18 cellular contexts compared by ENCODE assay signal in the genomic region with DNA sequence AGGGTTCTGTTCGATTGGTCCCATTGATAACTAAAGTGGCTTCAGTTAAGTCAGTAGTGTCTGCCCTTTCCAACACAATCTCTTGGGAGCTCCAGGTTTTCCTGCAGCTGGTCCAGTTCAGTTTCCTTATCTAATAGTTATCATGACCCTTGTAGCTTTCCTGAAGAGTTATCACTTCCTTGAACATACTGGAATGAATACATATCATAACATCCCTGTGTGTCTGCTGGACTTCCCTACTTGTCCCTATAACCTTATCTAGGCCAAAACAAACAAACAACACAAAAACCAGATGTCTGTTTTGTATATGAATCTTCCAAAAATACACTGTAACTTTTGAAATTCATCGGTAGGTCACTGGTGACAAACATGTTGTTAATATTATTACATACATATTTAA.
DNase-seq lines count a peak whose midpoint lies in the region; TF ChIP-seq lines count a peak whose summit lies in the region.
"Had no signal": no experiment of that assay in that cellular context is flagged by ENCODE, and none has a peak within 500 bp of the region (broad histone marks: within the 10 kb centered on the region; RNA-seq: fewer than 3 reads in every experiment).

No MANE protein-coding gene starts in this region.

- H3K27ac Mint-ChIP-seq in activated CD4-positive, alpha-beta memory T cell treated with anti-CD3 and anti-CD28 coated beads, Interleukin-2, amount 10 ng/mL, durations not matched to agents 7 days and 5 days, result peak overlapping the region; percentile 55
- no peak overlapping the region for H3K27ac Mint-ChIP-seq in activated CD4-positive, alpha-beta memory T cell treated with anti-CD3 and anti-CD28 coated beads for 36 hours
- H3K27ac Mint-ChIP-seq in osteocyte (ENCODE audit: unreplicated experiment), result no peak overlapping the region
- H3K27ac Mint-ChIP-seq: activated naive CD8-positive, alpha-beta T cell had no signal

- CTCF ChIA-PET in activated CD4-positive, alpha-beta memory T cell treated with anti-CD3 and anti-CD28 coated beads, Interleukin-2, amount 10 ng/mL, durations not matched to agents 7 days and 5 days (lab: Charles Lee), result interaction anchor here (0.9 to 4.2 kb wide), 3 partner anchors 10 to 12 kb away, joined by 3 to 19 read pairs (median 3); no protein-coding TSS in a partner anchor
- CTCF ChIA-PET in activated CD4-positive, alpha-beta memory T cell treated with anti-CD3 and anti-CD28 coated beads for 36 hours (lab: Charles Lee), result no interaction called here

- peak overlapping the region in 3 of 4 donors; percentile 13 to 56 (median 15) for H3K27ac ChIP-seq in tibial nerve
- H3K27ac ChIP-seq: gastrocnemius medialis, neutrophil, SK-N-MC had no signal

- 64 to 69% methylated on average over 2 of the region's 2 CpGs for WGBS in tibial nerve, 2 donors

- TF ChIP-seq EP300 in tibial nerve (IDR thresholded peaks at IDR 0.05), result no peak

- H3K9me3 Mint-ChIP-seq in activated CD4-positive, alpha-beta memory T cell treated with anti-CD3 and anti-CD28 coated beads, Interleukin-2, amount 10 ng/mL, durations not matched to agents 7 days and 5 days, result peaks cover 6% of the 10 kb centered on the region
- H3K9me3 Mint-ChIP-seq in activated CD4-positive, alpha-beta memory T cell treated with anti-CD3 and anti-CD28 coated beads for 36 hours, result no peaks in the 10 kb centered on the region
- H3K9me3 Mint-ChIP-seq in osteocyte (ENCODE audit: unreplicated experiment), result no peaks in the 10 kb centered on the region
- H3K9me3 Mint-ChIP-seq: WTC11 had no signal

- peaks cover 0 to 44% (median 6%) of the 10 kb centered on the region in 4 donors for H3K4me1 ChIP-seq in tibial nerve
- H3K4me1 ChIP-seq: gastrocnemius medialis had no signal

- H3K4me3 ChIP-seq in fibroblast of mammary gland (ENCODE audit: control insufficient read depth, low read depth, low read length) (no peak overlapping the region), tibial nerve (no peak overlapping the region)
- H3K4me3 ChIP-seq: gastrocnemius medialis, mucosa of descending colon, SK-N-MC had no signal

- H3K9me3 ChIP-seq in tibial nerve, result no peaks in the 10 kb centered on the region
- H3K9me3 ChIP-seq: gastrocnemius medialis, mucosa of descending colon, neutrophil had no signal

- H3K36me3 Mint-ChIP-seq in activated CD4-positive, alpha-beta memory T cell treated with anti-CD3 and anti-CD28 coated beads, Interleukin-2, amount 10 ng/mL, durations not matched to agents 7 days and 5 days (ENCODE audit: low read depth), result peaks cover 11% of the 10 kb centered on the region
- no peaks in the 10 kb centered on the region for H3K36me3 Mint-ChIP-seq in activated CD4-positive, alpha-beta memory T cell treated with anti-CD3 and anti-CD28 coated beads for 36 hours
- peaks cover 5% of the 10 kb centered on the region for H3K36me3 Mint-ChIP-seq in osteocyte (ENCODE audit: unreplicated experiment)
- H3K36me3 Mint-ChIP-seq: activated naive CD8-positive, alpha-beta T cell; WTC11 had no signal

- no peaks in the 10 kb centered on the region for H3K27me3 Mint-ChIP-seq in activated CD4-positive, alpha-beta memory T cell treated with anti-CD3 and anti-CD28 coated beads, Interleukin-2, amount 10 ng/mL, durations not matched to agents 7 days and 5 days
- H3K27me3 Mint-ChIP-seq in activated CD4-positive, alpha-beta memory T cell treated with anti-CD3 and anti-CD28 coated beads for 36 hours, result no peaks in the 10 kb centered on the region
- no peaks in the 10 kb centered on the region for H3K27me3 Mint-ChIP-seq in osteocyte (ENCODE audit: unreplicated experiment)
- H3K27me3 Mint-ChIP-seq: activated naive CD8-positive, alpha-beta T cell had no signal

- no peaks in the 10 kb centered on the region for H3K36me3 ChIP-seq in tibial nerve
- H3K36me3 ChIP-seq: gastrocnemius medialis, neutrophil had no signal

- TF ChIP-seq CTCF in fibroblast of mammary gland (conservative IDR thresholded peaks at IDR 0.05; ENCODE audit: control insufficient read depth, insufficient read depth, low read depth, low read length) (no peak), tibial nerve (IDR thresholded peaks at IDR 0.05) (no peak), osteocyte (IDR thresholded peaks at IDR 0.05) (no peak)

- TF ChIP-seq POLR2A in tibial nerve (IDR thresholded peaks at IDR 0.05), result no peak

- H3K4me3 Mint-ChIP-seq in activated CD4-positive, alpha-beta memory T cell treated with anti-CD3 and anti-CD28 coated beads, Interleukin-2, amount 10 ng/mL, durations not matched to agents 7 days and 5 days, result no peak overlapping the region
- no peak overlapping the region for H3K4me3 Mint-ChIP-seq in activated CD4-positive, alpha-beta memory T cell treated with anti-CD3 and anti-CD28 coated beads for 36 hours
- H3K4me3 Mint-ChIP-seq in osteocyte (ENCODE audit: unreplicated experiment), result no peak overlapping the region
- H3K4me3 Mint-ChIP-seq: activated naive CD8-positive, alpha-beta T cell had no signal

- POLR2A ChIA-PET in activated CD4-positive, alpha-beta memory T cell treated with anti-CD3 and anti-CD28 coated beads, Interleukin-2, amount 10 ng/mL, durations not matched to agents 7 days and 5 days (lab: Charles Lee), result interaction anchor here (3.1 kb wide), 1 partner anchor 12 kb away, joined by 18 read pairs; no protein-coding TSS in a partner anchor
- POLR2A ChIA-PET in activated CD4-positive, alpha-beta memory T cell treated with anti-CD3 and anti-CD28 coated beads for 36 hours (lab: Charles Lee), result no interaction called here

- no peaks in the 10 kb centered on the region for H3K27me3 ChIP-seq in tibial nerve
- H3K27me3 ChIP-seq: gastrocnemius medialis, neutrophil had no signal

- peaks cover 40% of the 10 kb centered on the region for H3K4me1 Mint-ChIP-seq in activated CD4-positive, alpha-beta memory T cell treated with anti-CD3 and anti-CD28 coated beads, Interleukin-2, amount 10 ng/mL, durations not matched to agents 7 days and 5 days
- H3K4me1 Mint-ChIP-seq in activated CD4-positive, alpha-beta memory T cell treated with anti-CD3 and anti-CD28 coated beads for 36 hours (ENCODE audit: low read depth), result peaks cover 3% of the 10 kb centered on the region
- peaks cover 49% of the 10 kb centered on the region for H3K4me1 Mint-ChIP-seq in osteocyte (ENCODE audit: unreplicated experiment)

- intact Hi-C loops in activated CD4-positive, alpha-beta memory T cell treated with anti-CD3 and anti-CD28 coated beads for 36 hours (cut with micrococcal nuclease), result no loop called here

- no peak for DNase-seq in activated CD4-positive, alpha-beta memory T cell treated with anti-CD3 and anti-CD28 coated beads, Interleukin-2, amount 10 ng/mL, durations not matched to agents 7 days and 5 days
- no peak for DNase-seq in activated CD4-positive, alpha-beta memory T cell treated with anti-CD3 and anti-CD28 coated beads for 36 hours
- DNase-seq in NCI-H345 treated with DMSO at 0.1 percent for 48 hours (lab: John Stamatoyannopoulos, UW; ENCODE audit: unreplicated experiment), result peak; percentile 36
- DNase-seq in fibroblast of mammary gland (ENCODE audit: low read depth), result peak; percentile 21
- DNase-seq in tibial nerve (ENCODE audit: low spot score in 2 of 2), result no peak
- no peak for DNase-seq in osteocyte (ENCODE audit: extremely low spot score, unreplicated experiment)
- DNase-seq in middle frontal gyrus (ENCODE audit: extremely low spot score, low spot score), result no peak
- DNase-seq in germinal center (ENCODE audit: low spot score), result no peak
- DNase-seq: ACHN; activated CD4-positive, alpha-beta T cell treated with anti-CD3 and anti-CD28 coated beads, Interleukin-2, amount 50 U/mL, for 48 hours; cortex of kidney; gastrocnemius medialis; Kasumi-1; mucosa of descending colon had no signal

Comparison
In these comparisons a context has a peak if more than half of its experiments do, and no peak if none do; other contexts are left out.
1. DNase-seq: peak in NCI-H345 treated with DMSO at 0.1 percent for 48 hours (single experiment) and fibroblast of mammary gland (single experiment); none in activated CD4-positive, alpha-beta memory T cell treated with anti-CD3 and anti-CD28 coated beads, Interleukin-2, amount 10 ng/mL, durations not matched to agents 7 days and 5 days (single experiment), activated CD4-positive, alpha-beta memory T cell treated with anti-CD3 and anti-CD28 coated beads for 36 hours (single experiment), tibial nerve (0 of 2), osteocyte (single experiment), middle frontal gyrus (single experiment) and germinal center (single experiment).